1 cellular context compared by ENCODE assay signal in the genomic region with DNA sequence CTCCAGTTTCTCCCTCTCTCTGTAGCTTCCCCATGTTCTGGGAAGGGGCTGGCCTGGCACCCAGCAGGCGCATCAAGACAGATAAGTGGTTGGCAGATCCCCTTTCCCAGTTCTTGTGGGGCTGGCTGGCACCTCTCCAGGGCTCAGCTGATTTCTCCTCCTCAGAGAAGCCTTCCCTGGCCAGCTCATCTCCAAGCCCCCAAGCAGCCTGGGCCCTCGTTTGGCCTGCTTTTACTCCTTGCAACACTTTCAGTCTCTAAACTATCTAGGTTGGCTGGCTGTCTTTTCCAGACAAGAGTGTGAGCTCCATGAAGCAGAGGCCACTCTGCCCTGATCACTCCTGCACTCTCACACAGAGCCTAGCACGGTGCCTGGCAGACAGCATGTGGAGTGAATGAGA.
TF ChIP-seq lines count a peak whose summit lies in the region.

No MANE protein-coding gene starts in this region.

TF ChIP-seq in IMR-90, 13 proteins besides CTCF, POLR2A, EP300 and RAD21:
- TF ChIP-seq CHD1 (IDR thresholded peaks at IDR 0.05; ENCODE audit: low read depth, low read length) = no peak
